1 cellular context compared by ENCODE assay signal in genomic region chr5:103829585-103829984, GRCh38.
TF ChIP-seq lines count a peak whose summit lies in the region.

No MANE protein-coding gene starts in this region.

TF ChIP-seq in H1, 55 proteins besides CTCF, POLR2A, EP300 and RAD21:
- TF ChIP-seq JUN (IDR thresholded peaks at IDR 0.05; ENCODE audit: low read depth, low read length) = no peak
- no peak for TF ChIP-seq NANOG (IDR thresholded peaks at IDR 0.05; ENCODE audit: insufficient read depth, low read depth, low read length, poor library complexity, severe bottlenecking)
- TF ChIP-seq TCF12 (IDR thresholded peaks at IDR 0.05; ENCODE audit: low read depth, low read length) = no peak
